In genomic region chr16:87065781-87066694, GRCh38 we compare ENCODE assay signal across 27 cellular contexts.
DNase-seq lines count a peak whose midpoint lies in the region; ATAC-seq and TF ChIP-seq lines count a peak whose summit lies in the region.
"Had no signal": no experiment of that assay in that cellular context is flagged by ENCODE, and none has a peak within 500 bp of the region (broad histone marks: within the 10 kb centered on the region; RNA-seq: fewer than 3 reads in every experiment).

No MANE protein-coding gene starts in this region.

- no peak overlapping the region for H3K4me3 Mint-ChIP-seq in endodermal cell
- H3K4me3 Mint-ChIP-seq: activated CD8-positive, alpha-beta T cell treated with anti-CD3 and anti-CD28 coated beads for 36 hours; activated T-helper 17 cell treated with anti-CD3 and anti-CD28 coated beads, Interleukin-2, amount 50 U/mL, for 72 hours; CD4-positive, CD25-positive, alpha-beta regulatory T cell had no signal

- H4K91ac ChIP-seq in neuronal stem cell (ENCODE audit: low read depth, low read length, poor library complexity), result no peak overlapping the region

- H4K8ac ChIP-seq in neuronal stem cell (ENCODE audit: low read depth, low read length), result no peak overlapping the region

- H3K27ac ChIP-seq in OCI-LY7 (ENCODE audit: low read depth, low read length, poor library complexity, severe bottlenecking) (peak overlapping the region; percentile 89), endodermal cell (ENCODE audit: low read depth, low read length) (no peak overlapping the region), neuronal stem cell (replicated peaks; ENCODE audit: low read length) (no peak overlapping the region), aorta (ENCODE audit: low read depth in 1 of 2, low read length in 2 of 2) (peak overlapping the region; percentile 72 to 96), right cardiac atrium (ENCODE audit: low read length) (no peak overlapping the region), spleen (peak overlapping the region in 3 of 8 donors; percentile 36 to 54 (median 45))
- H3K27ac ChIP-seq: parathyroid adenoma, right lobe of liver, testis had no signal

- peak overlapping the region; percentile 34 for H3K23ac ChIP-seq in neuronal stem cell (ENCODE audit: low read depth, low read length, poor library complexity)

- no peak for DNase-seq in OCI-LY7 (ENCODE audit: low spot score)
- peak; percentile 31 for DNase-seq in endodermal cell
- DNase-seq in neuronal stem cell (ENCODE audit: low spot score), result no peak
- no peak for DNase-seq in aorta
- DNase-seq in right cardiac atrium, result no peak
- no peak for DNase-seq in spleen
- DNase-seq in NCI-H748 (lab: John Stamatoyannopoulos, UW; ENCODE audit: unreplicated experiment), result no peak
- DNase-seq: activated CD4-positive, CD25-positive, alpha-beta regulatory T cell treated with anti-CD3 and anti-CD28 coated beads, Interleukin-2, amount 50 U/mL, for 72 hours; activated CD8-positive, alpha-beta T cell treated with anti-CD3 and anti-CD28 coated beads for 36 hours; caudate nucleus; CD4-positive, CD25-positive, alpha-beta regulatory T cell; EL; GOT3; hippocampal formation; left lung; naive thymus-derived CD8-positive, alpha-beta T cell; NCI-H1105 treated with DMSO at 0.1 percent for 48 hours; NCI-H2029 treated with DMSO at 0.1 percent for 48 hours; NCI-H526; stimulated activated naive CD4-positive, alpha-beta T cell treated with Interleukin-2 at 50 U/mL for 16 hours; testis had no signal

- TF ChIP-seq CTCF in OCI-LY7 (conservative IDR thresholded peaks at IDR 0.05; ENCODE audit: low read length), result no peak
- no peak for TF ChIP-seq CTCF in endodermal cell (conservative IDR thresholded peaks at IDR 0.05)
- TF ChIP-seq CTCF in spleen (IDR thresholded peaks at IDR 0.05 in 8 of 11, conservative IDR thresholded peaks at IDR 0.05 in 3 of 11), result no peak

- H3K9me2 ChIP-seq in OCI-LY7 (ENCODE audit: insufficient read depth, low read length), result no peaks in the 10 kb centered on the region

- H2BK12ac ChIP-seq in neuronal stem cell (ENCODE audit: low read length), result no peak overlapping the region

- peaks cover 19% of the 10 kb centered on the region for H3K4me1 Mint-ChIP-seq in endodermal cell
- H3K4me1 Mint-ChIP-seq: activated T-helper 17 cell treated with anti-CD3 and anti-CD28 coated beads, Interleukin-2, amount 50 U/mL, for 72 hours had no signal

- no peaks in the 10 kb centered on the region for H3K27me3 Mint-ChIP-seq in endodermal cell (ENCODE audit: insufficient read depth)

- H3K27ac Mint-ChIP-seq in endodermal cell, result no peak overlapping the region
- H3K27ac Mint-ChIP-seq: activated CD8-positive, alpha-beta T cell treated with anti-CD3 and anti-CD28 coated beads for 36 hours; activated naive CD4-positive, alpha-beta T cell treated with anti-CD3 and anti-CD28 coated beads, Interleukin-2, amount 50 U/mL, for 72 hours; activated T-helper 17 cell treated with anti-CD3 and anti-CD28 coated beads, Interleukin-2, amount 50 U/mL, for 72 hours; CD4-positive, CD25-positive, alpha-beta regulatory T cell; naive thymus-derived CD8-positive, alpha-beta T cell had no signal

- H3K4me1 ChIP-seq in OCI-LY7 (ENCODE audit: insufficient read depth, low read length, poor library complexity, severe bottlenecking) (peaks cover 51% of the 10 kb centered on the region), endodermal cell (ENCODE audit: control insufficient read depth, insufficient read depth, low read length) (no peaks in the 10 kb centered on the region), neuronal stem cell (ENCODE audit: control insufficient read depth in 2 of 2, insufficient read depth in 1 of 2, low read depth in 1 of 2, low read length in 2 of 2) (peaks cover 0 to 7% of the 10 kb centered on the region in 2 donors), aorta (ENCODE audit: control insufficient read depth in 1 of 2, insufficient read depth in 2 of 2, low read length in 2 of 2) (no peaks in the 10 kb centered on the region), right cardiac atrium (ENCODE audit: control insufficient read depth, insufficient read depth, low read length) (no peaks in the 10 kb centered on the region), spleen (peaks cover 0 to 34% (median 11%) of the 10 kb centered on the region in 6 donors)
- H3K4me1 ChIP-seq: parathyroid adenoma, right lobe of liver, testis had no signal

- no peak for TF ChIP-seq POLR2A in spleen (IDR thresholded peaks at IDR 0.05)

- H3K79me1 ChIP-seq in neuronal stem cell (ENCODE audit: low read depth, low read length), result no peaks in the 10 kb centered on the region

- no peak overlapping the region for H3K4ac ChIP-seq in neuronal stem cell (ENCODE audit: low read length)

- H3K18ac ChIP-seq in neuronal stem cell (ENCODE audit: low read length), result peak overlapping the region; percentile 4

- TSS peak; percentile 97 for BruUV-seq in OCI-LY7 (replicated peaks; lab: Mats Ljungman, UMichigan)

- H3K9me3 ChIP-seq in OCI-LY7 (ENCODE audit: low read length) (no peaks in the 10 kb centered on the region), endodermal cell (ENCODE audit: control insufficient read depth, low read length) (no peaks in the 10 kb centered on the region), neuronal stem cell (replicated peaks in 1 of 2; ENCODE audit: control insufficient read depth in 2 of 2, insufficient read depth in 1 of 2, low read depth in 1 of 2, low read length in 2 of 2) (peaks cover 0 to 2% of the 10 kb centered on the region in 2 donors), aorta (ENCODE audit: control insufficient read depth, low read length) (no peaks in the 10 kb centered on the region), right cardiac atrium (ENCODE audit: control insufficient read depth, low read length) (no peaks in the 10 kb centered on the region), spleen (no peaks in the 10 kb centered on the region)
- H3K9me3 ChIP-seq: left lung, right lobe of liver, testis had no signal

- peaks cover 16% of the 10 kb centered on the region; the same call in 1 of the 2 replicates for H3K79me2 ChIP-seq in OCI-LY7 (ENCODE audit: insufficient read depth, low read depth, low read length)
- H3K79me2 ChIP-seq: parathyroid adenoma had no signal

- H2BK5ac ChIP-seq in neuronal stem cell (ENCODE audit: low read length), result no peak overlapping the region

- no peak overlapping the region for H2BK15ac ChIP-seq in neuronal stem cell (ENCODE audit: low read length)

- no peak overlapping the region for H3K9ac ChIP-seq in endodermal cell (ENCODE audit: extremely low read depth, low read length, poor library complexity, severe bottlenecking)
- no peak overlapping the region for H3K9ac ChIP-seq in neuronal stem cell (ENCODE audit: low read depth, low read length, poor library complexity)
- H3K9ac ChIP-seq: parathyroid adenoma had no signal

- H3K4me2 ChIP-seq in OCI-LY7 (ENCODE audit: low read length) (peak overlapping the region; percentile 79), neuronal stem cell (ENCODE audit: insufficient read depth, low read length, poor library complexity, severe bottlenecking) (no peak overlapping the region)

- peak overlapping the region; percentile 96 for H2AK5ac ChIP-seq in neuronal stem cell (ENCODE audit: low read depth, low read length)

- H3K14ac ChIP-seq in neuronal stem cell (ENCODE audit: low read length), result no peak overlapping the region

- CTCF ChIA-PET in OCI-LY7 (lab: Charles Lee; ENCODE audit: unreplicated experiment), result interaction anchor here (0.6 kb wide), 2 partner anchors 334 to 1163 kb away, joined by 4 to 6 read pairs; no protein-coding TSS in a partner anchor

- H2BK120ac ChIP-seq in neuronal stem cell (ENCODE audit: low read depth, low read length), result no peak overlapping the region

- no peaks in the 10 kb centered on the region for H3K36me3 Mint-ChIP-seq in endodermal cell (ENCODE audit: low read depth)
- H3K36me3 Mint-ChIP-seq: activated naive CD4-positive, alpha-beta T cell treated with anti-CD3 and anti-CD28 coated beads, Interleukin-2, amount 50 U/mL, for 72 hours; CD4-positive, CD25-positive, alpha-beta regulatory T cell; naive thymus-derived CD8-positive, alpha-beta T cell had no signal

- intact Hi-C loops in OCI-LY7 (cut with micrococcal nuclease; ENCODE audit: unreplicated experiment) (no loop called here), aorta (cut with DNase I) (loop anchor here (2.0 to 5.0 kb wide), 5 partner anchors 61 to 501 kb away; no protein-coding TSS in a partner anchor), right cardiac atrium (cut with DNase I) (loop anchor here in 2 of 4 donors (5.0 to 10.0 kb wide), 2 partner anchors 209 to 211 kb away; no protein-coding TSS in a partner anchor), spleen (cut with DNase I; ENCODE audit: low total_unique reads) (no loop called here)

- POLR2A ChIA-PET in OCI-LY7 (lab: Charles Lee), result interaction anchor here (0.6 to 0.7 kb wide), 3 partner anchors 12 to 758 kb away, joined by 3 to 4 read pairs (median 4); no protein-coding TSS in a partner anchor

- peaks cover 6% of the 10 kb centered on the region for H3K27me3 ChIP-seq in endodermal cell (ENCODE audit: control insufficient read depth, insufficient read depth, low read length, poor library complexity, severe bottlenecking)
- H3K27me3 ChIP-seq in neuronal stem cell (ENCODE audit: control insufficient read depth in 3 of 3, insufficient read depth in 3 of 3, low read depth in 1 of 3, low read length in 3 of 3), result peaks cover 0 to 29% (median 2%) of the 10 kb centered on the region in 3 experiments
- no peaks in the 10 kb centered on the region for H3K27me3 ChIP-seq in aorta (ENCODE audit: control insufficient read depth in 1 of 2, insufficient read depth in 2 of 2, low read length in 1 of 2)
- H3K27me3 ChIP-seq in right cardiac atrium (ENCODE audit: control insufficient read depth, insufficient read depth), result no peaks in the 10 kb centered on the region
- peaks cover 0 to 85% (median 14%) of the 10 kb centered on the region in 7 donors for H3K27me3 ChIP-seq in spleen (replicated peaks in 1 of 7)
- H3K27me3 ChIP-seq: right lobe of liver, testis had no signal

- 89 to 90% methylated on average over 11 to 29 of the region's 29 CpGs for WGBS in endodermal cell (ENCODE audit: insufficient coverage in 1 of 2, insufficient read length in 1 of 2), 2 experiments
- no CpG with 5 or more reads among the region's 29 CpGs for WGBS in neuronal stem cell (ENCODE audit: extremely low coverage in 2 of 2, insufficient read length in 2 of 2, insufficient replicate concordance in 1 of 2), 2 donors
- WGBS in aorta, 2 donors, result 35 to 54% methylated on average over 29 of the region's 29 CpGs
- 85% methylated on average over 29 of the region's 29 CpGs for WGBS in right cardiac atrium
- 60 to 75% (median 68%) methylated on average over 27 to 29 of the region's 29 CpGs for WGBS in spleen, 5 donors

- ATAC-seq in aorta (ENCODE audit: low FRiP score) (no peak), right cardiac atrium (no peak), GM18511 (IDR thresholded peaks at IDR 0.05; ENCODE audit: unreplicated experiment) (no peak)
- ATAC-seq: activated CD8-positive, alpha-beta T cell treated with anti-CD3 and anti-CD28 coated beads for 36 hours; activated naive CD4-positive, alpha-beta T cell treated with anti-CD3 and anti-CD28 coated beads, Interleukin-2, amount 50 U/mL, for 72 hours; activated T-helper 17 cell treated with anti-CD3 and anti-CD28 coated beads, Interleukin-2, amount 50 U/mL, for 72 hours; GM12878; left lung; naive thymus-derived CD8-positive, alpha-beta T cell; right lobe of liver had no signal

- H3K4me3 ChIP-seq in OCI-LY7 (ENCODE audit: low read depth, low read length, poor library complexity, severe bottlenecking) (peak overlapping the region; percentile 71), endodermal cell (ENCODE audit: low read length) (no peak overlapping the region), neuronal stem cell (ENCODE audit: low read length in 2 of 2) (no peak overlapping the region), aorta (ENCODE audit: low read length in 2 of 2) (peak overlapping the region in 1 of 2 donors; percentile 65), right cardiac atrium (ENCODE audit: low read length) (no peak overlapping the region), spleen (peak overlapping the region in 1 of 8 donors; percentile 39)
- H3K4me3 ChIP-seq: GM12878, left lung, right lobe of liver, testis had no signal

- no peaks in the 10 kb centered on the region for H3K36me3 ChIP-seq in OCI-LY7 (ENCODE audit: insufficient read depth, low read length)
- H3K36me3 ChIP-seq in endodermal cell (ENCODE audit: control insufficient read depth, insufficient read depth, low read length), result no peaks in the 10 kb centered on the region
- no peaks in the 10 kb centered on the region for H3K36me3 ChIP-seq in neuronal stem cell (replicated peaks in 1 of 2; ENCODE audit: control insufficient read depth in 2 of 2, insufficient read depth in 2 of 2, low read length in 2 of 2)
- no peaks in the 10 kb centered on the region for H3K36me3 ChIP-seq in aorta (ENCODE audit: control insufficient read depth in 1 of 2, insufficient read depth in 2 of 2, low read length in 1 of 2)
- no peaks in the 10 kb centered on the region for H3K36me3 ChIP-seq in spleen
- H3K36me3 ChIP-seq: left lung, right lobe of liver had no signal

- peak overlapping the region; percentile 87 for H2AFZ ChIP-seq in OCI-LY7 (ENCODE audit: low read length)
- H2AFZ ChIP-seq in neuronal stem cell (ENCODE audit: low read length), result no peak overlapping the region
- H2AFZ ChIP-seq: parathyroid adenoma had no signal

- no peaks in the 10 kb centered on the region for H4K20me1 ChIP-seq in OCI-LY7 (ENCODE audit: insufficient read depth, low read length)

- no peaks in the 10 kb centered on the region for H3K9me3 Mint-ChIP-seq in endodermal cell
- H3K9me3 Mint-ChIP-seq: activated CD8-positive, alpha-beta T cell treated with anti-CD3 and anti-CD28 coated beads for 36 hours; activated naive CD4-positive, alpha-beta T cell treated with anti-CD3 and anti-CD28 coated beads, Interleukin-2, amount 50 U/mL, for 72 hours; activated T-helper 17 cell treated with anti-CD3 and anti-CD28 coated beads, Interleukin-2, amount 50 U/mL, for 72 hours; naive thymus-derived CD8-positive, alpha-beta T cell had no signal

Comparison
In these comparisons a context has a peak if more than half of its experiments do, and no peak if none do; other contexts are left out.
1. H3K27ac ChIP-seq: peak in OCI-LY7 (single experiment) and aorta (2 of 2); none in endodermal cell (single experiment), neuronal stem cell (single experiment) and right cardiac atrium (single experiment).
2. intact Hi-C loops: an anchor here in aorta (2.0 to 5.0 kb wide); none called in OCI-LY7 and spleen.